Comparison of ENCODE assay signal across 8 cellular contexts in genomic region chr9:70510157-70510770, GRCh38.
DNase-seq lines count a peak whose midpoint lies in the region; ATAC-seq and TF ChIP-seq lines count a peak whose summit lies in the region.

No MANE protein-coding gene starts in this region.

- peak; percentile 66 for TF ChIP-seq CTCF in fibroblast of mammary gland (conservative IDR thresholded peaks at IDR 0.05; ENCODE audit: control insufficient read depth, insufficient read depth, low read depth, low read length)

- H3K4me3 ChIP-seq in fibroblast of mammary gland (ENCODE audit: control insufficient read depth, low read depth, low read length), result no peak overlapping the region

- DNase-seq in NCI-H748 (lab: John Stamatoyannopoulos, UW; ENCODE audit: unreplicated experiment) (peak; percentile 45), NCI-H748 treated with DMSO at 0.1 percent for 48 hours (lab: John Stamatoyannopoulos, UW) (no peak), OCI-M1 (lab: John Stamatoyannopoulos, UW) (peak; percentile 38), fibroblast of mammary gland (ENCODE audit: low read depth) (no peak), superior temporal gyrus (ENCODE audit: extremely low spot score) (no peak)
- peak; percentile 17 to 41 (median 24) for DNase-seq in stimulated activated CD4-positive, alpha-beta T cell treated with anti-CD3 and anti-CD28 coated beads, Interleukin-12 subunit alpha, Interleukin-12 subunit beta, amount 100 ng/mL, for 48 hours (ENCODE audit: low read depth in 2 of 3, low spot score in 1 of 3)
- DNase-seq in activated effector memory CD4-positive, alpha-beta T cell treated with anti-CD3 and anti-CD28 coated beads, Interleukin-2, amount 50 U/mL, for 16 hours, result no peak

- ATAC-seq in HG02885 (IDR thresholded peaks at IDR 0.05; ENCODE audit: poor library complexity, unreplicated experiment), result no peak

Comparison
In these comparisons a context has a peak if more than half of its experiments do, and no peak if none do; other contexts are left out.
1. DNase-seq: peak in NCI-H748 (single experiment), OCI-M1 (single experiment) and stimulated activated CD4-positive, alpha-beta T cell treated with anti-CD3 and anti-CD28 coated beads, Interleukin-12 subunit alpha, Interleukin-12 subunit beta, amount 100 ng/mL, for 48 hours (3 of 3); none in NCI-H748 treated with DMSO at 0.1 percent for 48 hours (single experiment), fibroblast of mammary gland (single experiment), superior temporal gyrus (single experiment) and activated effector memory CD4-positive, alpha-beta T cell treated with anti-CD3 and anti-CD28 coated beads, Interleukin-2, amount 50 U/mL, for 16 hours (single experiment).